Comparison of ENCODE assay signal across 12 cellular contexts in the genomic region with DNA sequence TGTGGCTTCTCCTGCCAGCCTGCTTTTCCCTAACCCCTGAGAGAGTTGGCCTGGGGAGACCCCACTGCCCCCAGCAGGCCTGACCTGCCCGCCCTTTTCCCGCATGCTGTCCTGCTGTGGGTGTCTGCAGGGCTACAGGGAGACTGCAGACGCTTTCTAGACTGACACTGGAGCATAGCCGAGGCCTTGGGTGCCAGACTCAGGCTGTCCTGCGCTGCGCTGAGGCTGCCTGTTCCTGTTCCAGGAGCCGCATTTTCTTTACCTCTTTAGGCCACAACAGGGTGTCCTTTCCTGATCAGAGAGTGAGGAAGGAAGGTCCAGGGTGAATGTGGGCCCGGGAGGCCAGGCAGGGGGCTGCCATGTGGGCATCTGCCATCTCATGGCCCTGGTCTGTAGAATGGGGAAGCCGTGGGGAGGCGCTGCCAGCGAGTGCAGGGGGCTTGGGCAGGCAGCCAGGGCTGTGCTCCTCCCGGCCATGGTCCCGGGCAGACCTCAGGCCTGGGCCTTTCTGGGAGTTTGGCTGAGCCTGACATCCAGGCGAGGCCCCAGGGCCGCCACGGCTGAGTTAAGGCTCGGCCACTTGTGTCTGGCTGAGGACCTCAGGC. TPM values are rescaled to one million over a fixed set of nuclear protein-coding genes. Genes with fewer than 3 reads are reported as not detected.
DNase-seq lines count a peak whose midpoint lies in the region; ATAC-seq and TF ChIP-seq lines count a peak whose summit lies in the region.
"Had no signal": no experiment of that assay in that cellular context is flagged by ENCODE, and none has a peak within 500 bp of the region (broad histone marks: within the 10 kb centered on the region; RNA-seq: fewer than 3 reads in every experiment).

No MANE protein-coding gene starts in this region.

- DNase-seq in lower lobe of right lung (peak; percentile 58), HCEC 1CT (no peak), NCI-H82 treated with DMSO at 0.1 percent for 48 hours (lab: John Stamatoyannopoulos, UW; ENCODE audit: unreplicated experiment) (no peak)
- no peak for DNase-seq in stimulated activated naive B cell treated with anti-CD40 and anti-IgM and Interleukin-4, amounts not matched to agents 10 μg/mL and 1 μg/mL and 100 μg/mL, for 72 hours
- DNase-seq in activated CD4-positive, alpha-beta T cell treated with anti-CD3 and anti-CD28 coated beads, Interleukin-2, amount 50 U/mL, for 48 hours, result no peak
- DNase-seq: CD4-positive, CD25-positive, alpha-beta regulatory T cell; NCI-H510A; SHP77 had no signal

- peaks cover 51% of the 10 kb centered on the region for H3K4me1 Mint-ChIP-seq in dendritic cell treated with granulocyte-macrophage colony-stimulating factor and Interleukin-4, amounts not matched to agents 40 ng/mL and 50 ng/mL, for 4 days (ENCODE audit: low read depth)
- H3K4me1 Mint-ChIP-seq in stimulated activated naive B cell treated with anti-CD40 and anti-IgM and Interleukin-4, amounts not matched to agents 10 μg/mL and 1 μg/mL and 100 μg/mL, for 72 hours, result peaks cover 34 to 45% of the 10 kb centered on the region in 2 donors

- H3K9ac ChIP-seq in HUES64 (ENCODE audit: low read depth, low read length), result 0 out of 2 replicates have a peak overlapping the region, but pooled peaks have one; percentile 19

- peaks cover 59% of the 10 kb centered on the region for H3K36me3 Mint-ChIP-seq in dendritic cell treated with granulocyte-macrophage colony-stimulating factor and Interleukin-4, amounts not matched to agents 40 ng/mL and 50 ng/mL, for 4 days (ENCODE audit: low read depth)
- peaks cover 6 to 7% of the 10 kb centered on the region in 2 donors for H3K36me3 Mint-ChIP-seq in stimulated activated naive B cell treated with anti-CD40 and anti-IgM and Interleukin-4, amounts not matched to agents 10 μg/mL and 1 μg/mL and 100 μg/mL, for 72 hours

- H3K36me3 ChIP-seq in HUES64 (ENCODE audit: insufficient read depth, low read length) (no peaks in the 10 kb centered on the region), lower lobe of right lung (peaks cover 10% of the 10 kb centered on the region)

- TF ChIP-seq CTCF in lower lobe of right lung (IDR thresholded peaks at IDR 0.05), result no peak

- ATAC-seq in lower lobe of right lung (no peak), HG03175 (IDR thresholded peaks at IDR 0.05; ENCODE audit: unreplicated experiment) (no peak)
- no peak for ATAC-seq in stimulated activated naive B cell treated with anti-CD40 and anti-IgM and Interleukin-4, amounts not matched to agents 10 μg/mL and 1 μg/mL and 100 μg/mL, for 72 hours (replicated peaks)

- H3K9me3 ChIP-seq in HUES64 (ENCODE audit: insufficient read depth, low read depth, low read length), result no peaks in the 10 kb centered on the region
- H3K9me3 ChIP-seq in lower lobe of right lung, result no peaks in the 10 kb centered on the region

- intact Hi-C loops in dendritic cell treated with granulocyte-macrophage colony-stimulating factor and Interleukin-4, amounts not matched to agents 40 ng/mL and 50 ng/mL, for 4 days (cut with micrococcal nuclease), result no loop called here
- intact Hi-C loops in lower lobe of right lung (cut with DNase I), result no loop called here

- H3K9me3 Mint-ChIP-seq in dendritic cell treated with granulocyte-macrophage colony-stimulating factor and Interleukin-4, amounts not matched to agents 40 ng/mL and 50 ng/mL, for 4 days, result no peaks in the 10 kb centered on the region
- no peaks in the 10 kb centered on the region for H3K9me3 Mint-ChIP-seq in stimulated activated naive B cell treated with anti-CD40 and anti-IgM and Interleukin-4, amounts not matched to agents 10 μg/mL and 1 μg/mL and 100 μg/mL, for 72 hours
- H3K9me3 Mint-ChIP-seq: activated T-helper 1 cell treated with anti-CD3 and anti-CD28 coated beads, Interleukin-12 subunit alpha, Interleukin-12 subunit beta, Interleukin-2, Interleukin-4 antibody, amounts not matched to agents 30 ng/mL and 10 ng/mL and 1 ng/mL, durations not matched to agents 14 hours and 24 hours and 36 hours had no signal

- 77% methylated on average over 17 of the region's 17 CpGs for WGBS in HUES64

- no peak overlapping the region for H3K4me3 ChIP-seq in HUES64 (ENCODE audit: low read length)
- peak overlapping the region; percentile 6 for H3K4me3 ChIP-seq in lower lobe of right lung

- H3K4me1 ChIP-seq in HUES64 (ENCODE audit: insufficient read depth, low read length) (0 out of 2 replicates have a peak, but pooled peaks cover 5% of the 10 kb centered on the region), lower lobe of right lung (peaks cover 56% of the 10 kb centered on the region)

- H3K4me3 Mint-ChIP-seq in dendritic cell treated with granulocyte-macrophage colony-stimulating factor and Interleukin-4, amounts not matched to agents 40 ng/mL and 50 ng/mL, for 4 days, result peak overlapping the region; percentile 54
- no peak overlapping the region for H3K4me3 Mint-ChIP-seq in stimulated activated naive B cell treated with anti-CD40 and anti-IgM and Interleukin-4, amounts not matched to agents 10 μg/mL and 1 μg/mL and 100 μg/mL, for 72 hours
- H3K4me3 Mint-ChIP-seq: activated T-helper 1 cell treated with anti-CD3 and anti-CD28 coated beads, Interleukin-12 subunit alpha, Interleukin-12 subunit beta, Interleukin-2, Interleukin-4 antibody, amounts not matched to agents 30 ng/mL and 10 ng/mL and 1 ng/mL, durations not matched to agents 14 hours and 24 hours and 36 hours had no signal

- peak overlapping the region; percentile 82 for H3K27ac Mint-ChIP-seq in dendritic cell treated with granulocyte-macrophage colony-stimulating factor and Interleukin-4, amounts not matched to agents 40 ng/mL and 50 ng/mL, for 4 days
- H3K27ac Mint-ChIP-seq in stimulated activated naive B cell treated with anti-CD40 and anti-IgM and Interleukin-4, amounts not matched to agents 10 μg/mL and 1 μg/mL and 100 μg/mL, for 72 hours, result peak overlapping the region; percentile 71
- H3K27ac Mint-ChIP-seq: activated T-helper 1 cell treated with anti-CD3 and anti-CD28 coated beads, Interleukin-12 subunit alpha, Interleukin-12 subunit beta, Interleukin-2, Interleukin-4 antibody, amounts not matched to agents 30 ng/mL and 10 ng/mL and 1 ng/mL, durations not matched to agents 14 hours and 24 hours and 36 hours had no signal

- H3K27ac ChIP-seq in HUES64 (ENCODE audit: low read depth, low read length), result no peak overlapping the region
- peak overlapping the region; percentile 80 for H3K27ac ChIP-seq in lower lobe of right lung

- no peaks in the 10 kb centered on the region for H3K27me3 Mint-ChIP-seq in dendritic cell treated with granulocyte-macrophage colony-stimulating factor and Interleukin-4, amounts not matched to agents 40 ng/mL and 50 ng/mL, for 4 days
- no peaks in the 10 kb centered on the region for H3K27me3 Mint-ChIP-seq in stimulated activated naive B cell treated with anti-CD40 and anti-IgM and Interleukin-4, amounts not matched to agents 10 μg/mL and 1 μg/mL and 100 μg/mL, for 72 hours
- H3K27me3 Mint-ChIP-seq: CD4-positive, CD25-positive, alpha-beta regulatory T cell had no signal

- peaks cover 21% of the 10 kb centered on the region for H3K27me3 ChIP-seq in HUES64 (ENCODE audit: insufficient read depth, low read length)
- no peaks in the 10 kb centered on the region for H3K27me3 ChIP-seq in lower lobe of right lung (ENCODE audit: low read depth)

RNA-seq across cellular contexts. Expression of a gene that starts 3.6 kb away (rescaled TPM):
- 3.5 TPM for polyA plus RNA-seq in HUES64 (2013, experiment 1 of 2)
- polyA plus RNA-seq in HUES64 (2013, experiment 2 of 2), result 5.1 TPM
- total RNA-seq in lower lobe of right lung, result 25.2 TPM
